Comparison of ENCODE assay signal across 8 cellular contexts in genomic region chr7:27161214-27161720, GRCh38. TPM values are rescaled to one million over a fixed set of nuclear protein-coding genes. Genes with fewer than 3 reads are reported as not detected.
A peak's percentile ranks its signal among the peaks of the same experiment; 100 is the strongest.
DNase-seq lines count a peak whose midpoint lies in the region; ATAC-seq, FAIRE-seq and TF ChIP-seq lines count a peak whose summit lies in the region.

No MANE protein-coding gene starts in this region.

- peak overlapping the region; percentile 91 for H3K4me2 ChIP-seq in Loucy (ENCODE audit: low read depth, low read length, poor library complexity, severe bottlenecking)

- no peaks in the 10 kb centered on the region for H3K36me3 ChIP-seq in CD4-positive, alpha-beta memory T cell (ENCODE audit: insufficient read depth, low read length)
- peaks cover 28% of the 10 kb centered on the region for H3K36me3 ChIP-seq in Loucy (ENCODE audit: insufficient read depth, low read length)

- H3K27me3 Mint-ChIP-seq in CD4-positive, alpha-beta memory T cell, result peaks cover 53 to 67% of the 10 kb centered on the region in 2 donors
- H3K27me3 Mint-ChIP-seq in central memory CD8-positive, alpha-beta T cell, result peaks cover 80% of the 10 kb centered on the region
- peaks cover 40 to 76% (median 51%) of the 10 kb centered on the region in 3 donors for H3K27me3 Mint-ChIP-seq in naive B cell

- H3K27ac Mint-ChIP-seq in CD4-positive, alpha-beta memory T cell, result peak overlapping the region in 1 of 7 donors; percentile 88
- H3K27ac Mint-ChIP-seq in central memory CD8-positive, alpha-beta T cell (ENCODE audit: low read depth), result no peak overlapping the region
- peak overlapping the region in 4 of 6 donors; percentile 64 to 93 (median 75) for H3K27ac Mint-ChIP-seq in naive B cell

- peak overlapping the region; percentile 99 for H3K9ac ChIP-seq in Loucy (ENCODE audit: low read depth, low read length, poor library complexity, severe bottlenecking)

- DNase-seq in CD4-positive, alpha-beta memory T cell, result no peak
- no peak for DNase-seq in central memory CD8-positive, alpha-beta T cell (ENCODE audit: low spot score in 2 of 2)
- DNase-seq in naive B cell (no peak), COLO668 (lab: John Stamatoyannopoulos, UW; ENCODE audit: unreplicated experiment) (no peak), occipital lobe (lab: John Stamatoyannopoulos, UW) (no peak), GM12891 (ENCODE audit: insufficient read length, low spot score) (no peak)

- H3K27me3 ChIP-seq in CD4-positive, alpha-beta memory T cell (ENCODE audit: insufficient read depth, low read length), result peaks cover 80% of the 10 kb centered on the region
- peaks cover 38% of the 10 kb centered on the region for H3K27me3 ChIP-seq in Loucy (ENCODE audit: insufficient read depth, low read length, poor library complexity, severe bottlenecking)

- peaks cover 18 to 51% (median 30%) of the 10 kb centered on the region in 4 donors for H3K4me1 Mint-ChIP-seq in CD4-positive, alpha-beta memory T cell
- H3K4me1 Mint-ChIP-seq in central memory CD8-positive, alpha-beta T cell, result peaks cover 34% of the 10 kb centered on the region
- peaks cover 21 to 35% (median 35%) of the 10 kb centered on the region in 3 donors for H3K4me1 Mint-ChIP-seq in naive B cell

- no peak overlapping the region for H3K27ac ChIP-seq in CD4-positive, alpha-beta memory T cell (ENCODE audit: low read depth, low read length)

- no peaks in the 10 kb centered on the region for H3K9me3 ChIP-seq in CD4-positive, alpha-beta memory T cell (ENCODE audit: control insufficient read depth in 1 of 2, low read length in 2 of 2)
- no peaks in the 10 kb centered on the region for H3K9me3 ChIP-seq in Loucy (ENCODE audit: insufficient read depth, low read depth, low read length)

- TF ChIP-seq CTCF in Loucy (conservative IDR thresholded peaks at IDR 0.05; ENCODE audit: low read length), result peak; percentile 32; the same call in 1 of the 2 replicates

- peaks cover 0 to 42% (median 1%) of the 10 kb centered on the region in 8 donors for H3K9me3 Mint-ChIP-seq in CD4-positive, alpha-beta memory T cell
- H3K9me3 Mint-ChIP-seq in central memory CD8-positive, alpha-beta T cell, result no peaks in the 10 kb centered on the region
- peaks cover 0 to 27% (median 5%) of the 10 kb centered on the region in 7 donors for H3K9me3 Mint-ChIP-seq in naive B cell

- POLR2A ChIA-PET in CD4-positive, alpha-beta memory T cell (lab: Charles Lee; ENCODE audit: partially characterized antibody), result interaction anchor here (1.2 to 1.7 kb wide), 2 partner anchors 12 to 478 kb away, joined by 6 read pairs; partner anchors contain the start of gene HOXA10

- FAIRE-seq in GM12891 (lab: Jason Lieb, UNC), result no peak

- H3K4me1 ChIP-seq in CD4-positive, alpha-beta memory T cell (ENCODE audit: insufficient read depth, low read length), result peaks cover 38% of the 10 kb centered on the region
- peaks cover 8% of the 10 kb centered on the region for H3K4me1 ChIP-seq in Loucy (ENCODE audit: insufficient read depth, low read length, poor library complexity, severe bottlenecking)

- CTCF ChIA-PET in CD4-positive, alpha-beta memory T cell (lab: Charles Lee; ENCODE audit: partially characterized antibody), result interaction anchor here (0.7 to 3.6 kb wide), 33 partner anchors 9 to 1316 kb away, joined by 3 to 66 read pairs (median 5); partner anchors contain the start of genes HOXA10 and HOXA3

- no peak overlapping the region for H2AFZ ChIP-seq in Loucy (ENCODE audit: low read length)

- H3F3A ChIP-seq in Loucy (ENCODE audit: low read depth), result peaks cover 12% of the 10 kb centered on the region; the same call in 1 of the 2 replicates

- H3K79me2 ChIP-seq in Loucy (ENCODE audit: insufficient read depth, low read length), result peaks cover 94% of the 10 kb centered on the region

- peak overlapping the region; percentile 61 to 79 for H3K4me3 ChIP-seq in CD4-positive, alpha-beta memory T cell (ENCODE audit: low read length in 2 of 2)
- peak overlapping the region; percentile 94 for H3K4me3 ChIP-seq in Loucy (ENCODE audit: low read length, poor library complexity, severe bottlenecking)

- peak overlapping the region; percentile 77 to 87 (median 80) for H3K4me3 Mint-ChIP-seq in CD4-positive, alpha-beta memory T cell
- H3K4me3 Mint-ChIP-seq in central memory CD8-positive, alpha-beta T cell, result peak overlapping the region; percentile 59
- H3K4me3 Mint-ChIP-seq in naive B cell, result peak overlapping the region; percentile 74 to 89 (median 81)

- peaks cover 0 to 3% of the 10 kb centered on the region in 2 donors for H3K36me3 Mint-ChIP-seq in CD4-positive, alpha-beta memory T cell
- H3K36me3 Mint-ChIP-seq in central memory CD8-positive, alpha-beta T cell (ENCODE audit: insufficient read depth), result peaks cover 32% of the 10 kb centered on the region
- peaks cover 4 to 8% of the 10 kb centered on the region in 2 donors for H3K36me3 Mint-ChIP-seq in naive B cell

- no peak for TF ChIP-seq POLR2A in GM12891 (IDR thresholded peaks at IDR 0.05; ENCODE audit: low read depth, low read length)

- no peaks in the 10 kb centered on the region for H3K9me2 ChIP-seq in Loucy (replicated peaks; ENCODE audit: low read depth, low read length)

- no peak for ATAC-seq in central memory CD8-positive, alpha-beta T cell (replicated peaks; ENCODE audit: extremely low read depth, poor library complexity, severe bottlenecking)
- peak; percentile 56 to 57 for ATAC-seq in naive B cell (ENCODE audit: low read depth in 2 of 2)
- ATAC-seq in HG02571 (IDR thresholded peaks at IDR 0.05; ENCODE audit: unreplicated experiment), result no peak

- intact Hi-C loops in CD4-positive, alpha-beta memory T cell (cut with micrococcal nuclease), result loop anchor here (1.0 to 10.0 kb wide), 12 partner anchors 10 to 1309 kb away; partner anchors contain the start of genes HOXA1 and SNX10

- H4K20me1 ChIP-seq in Loucy (ENCODE audit: insufficient read depth, low read length, poor library complexity, severe bottlenecking), result peaks cover 36% of the 10 kb centered on the region

TF ChIP-seq in GM12891, 5 proteins besides CTCF, POLR2A, EP300 and RAD21:
- no peak for TF ChIP-seq POU2F2 (IDR thresholded peaks at IDR 0.05; ENCODE audit: low read depth, low read length)
- no peak for TF ChIP-seq SPI1 (IDR thresholded peaks at IDR 0.05; ENCODE audit: low read depth, low read length)
- no peak for TF ChIP-seq PAX5 (IDR thresholded peaks at IDR 0.05; ENCODE audit: insufficient read depth, low read length, severe bottlenecking)
- no peak for TF ChIP-seq TAF1 (IDR thresholded peaks at IDR 0.05; ENCODE audit: low read depth, low read length)
- TF ChIP-seq POLR2AphosphoS5 (IDR thresholded peaks at IDR 0.05; ENCODE audit: low read depth, low read length), result no peak
TF ChIP-seq in GM12891: peak in this region for 0.

RNA-seq across cellular contexts. Expression of gene HOXA9, which starts 4.1 kb away (rescaled TPM):
- not detected for total RNA-seq in CD4-positive, alpha-beta memory T cell
- not detected for polyA plus RNA-seq in CD4-positive, alpha-beta memory T cell
- not detected for polyA plus RNA-seq in naive B cell (ENCODE audit: low read depth in 6 of 6)
- total RNA-seq in occipital lobe, result not detected
- polyA plus RNA-seq in GM12891 (2012; ENCODE audit: low read depth, missing spikeins), result not detected

RNA-seq across cellular contexts. Expression of gene HOXA7, which starts 4.8 kb away (rescaled TPM):
- not detected for total RNA-seq in CD4-positive, alpha-beta memory T cell
- polyA plus RNA-seq in CD4-positive, alpha-beta memory T cell, result not detected
- polyA plus RNA-seq in naive B cell (ENCODE audit: low read depth in 6 of 6), result not detected
- not detected for total RNA-seq in occipital lobe
- not detected for polyA plus RNA-seq in GM12891 (2012; ENCODE audit: low read depth, missing spikeins)

RNA-seq across cellular contexts. Expression of gene HOXA3, which starts 8.9 kb away (rescaled TPM):
- not detected for total RNA-seq in CD4-positive, alpha-beta memory T cell
- polyA plus RNA-seq in CD4-positive, alpha-beta memory T cell, result under 1 TPM in 1 of 2 donors, not detected in 1; 0.07 TPM
- polyA plus RNA-seq in naive B cell (ENCODE audit: low read depth in 6 of 6), result not detected
- total RNA-seq in occipital lobe, result not detected
- polyA plus RNA-seq in GM12891 (2012; ENCODE audit: low read depth, missing spikeins), result not detected

RNA-seq across cellular contexts. Expression of gene HOXA10, which starts 12.9 kb away (rescaled TPM):
- total RNA-seq in CD4-positive, alpha-beta memory T cell, result not detected
- not detected for polyA plus RNA-seq in CD4-positive, alpha-beta memory T cell
- not detected for polyA plus RNA-seq in naive B cell (ENCODE audit: low read depth in 6 of 6)
- not detected for total RNA-seq in occipital lobe
- polyA plus RNA-seq in GM12891 (2012; ENCODE audit: low read depth, missing spikeins), result not detected

RNA-seq across cellular contexts. Expression of gene HOXA6, which starts 13.7 kb away (rescaled TPM):
- not detected for total RNA-seq in CD4-positive, alpha-beta memory T cell
- polyA plus RNA-seq in CD4-positive, alpha-beta memory T cell, result not detected
- polyA plus RNA-seq in naive B cell (ENCODE audit: low read depth in 6 of 6), result not detected
- not detected for total RNA-seq in occipital lobe
- not detected for polyA plus RNA-seq in GM12891 (2012; ENCODE audit: low read depth, missing spikeins)

Comparison
In these comparisons a context has a peak if more than half of its experiments do, and no peak if none do; other contexts are left out.
1. ATAC-seq: peak in naive B cell (2 of 2); none in central memory CD8-positive, alpha-beta T cell (single experiment) and HG02571 (single experiment).
2. Peak in every context shown above with its lines, with median percentiles within 50 percentile points of each other: H3K4me3 Mint-ChIP-seq.